16 cellular contexts compared by ENCODE assay signal in the genomic region with DNA sequence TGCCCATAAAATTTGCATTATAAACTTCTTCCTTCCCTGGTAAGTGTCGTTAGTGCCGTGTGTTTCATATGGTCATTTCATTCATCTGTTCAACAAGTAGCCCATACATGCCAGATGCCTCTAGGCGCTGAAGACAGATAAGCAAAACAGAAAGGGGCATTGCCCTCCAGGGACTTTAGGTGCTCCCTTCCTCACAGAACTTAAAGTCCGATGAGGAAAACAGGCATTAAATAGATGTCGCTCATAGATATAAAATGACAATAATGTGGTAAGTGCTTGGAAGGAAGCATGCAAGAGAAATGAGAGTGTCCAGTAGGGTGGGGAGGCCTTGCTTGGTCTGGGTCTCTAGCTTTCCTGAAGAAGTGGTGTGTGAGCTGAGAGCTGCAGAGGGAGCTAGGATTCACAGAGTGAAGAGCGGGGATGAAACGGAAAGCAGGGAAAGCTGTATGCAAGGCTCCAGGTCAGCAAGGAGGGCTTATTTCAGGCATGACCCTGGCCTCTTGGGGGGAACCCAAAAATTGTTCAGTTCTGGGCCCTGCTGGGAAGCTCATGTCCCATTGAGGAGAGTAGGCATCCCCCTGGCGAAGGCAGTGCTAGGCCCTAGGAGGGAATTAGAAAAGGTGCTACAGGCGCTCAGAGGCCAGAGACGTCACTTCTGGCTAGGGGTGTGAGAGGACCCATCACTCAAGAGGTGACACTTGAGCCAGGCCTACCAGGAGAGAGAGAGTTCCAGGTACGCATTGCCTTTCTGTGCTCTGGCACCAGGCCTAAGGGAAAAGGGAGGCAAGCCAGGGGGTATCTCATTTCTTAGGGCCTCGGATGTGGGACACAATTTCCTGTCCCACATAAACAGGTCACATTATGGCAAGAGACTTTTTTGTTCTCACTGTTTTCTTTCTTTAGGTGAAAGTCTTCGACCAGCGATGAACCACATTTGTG. TPM values are rescaled to one million over a fixed set of nuclear protein-coding genes. Genes with fewer than 3 reads are reported as not detected.
DNase-seq lines count a peak whose midpoint lies in the region; ATAC-seq and TF ChIP-seq lines count a peak whose summit lies in the region.
"Had no signal": no experiment of that assay in that cellular context is flagged by ENCODE, and none has a peak within 500 bp of the region (broad histone marks: within the 10 kb centered on the region; RNA-seq: fewer than 3 reads in every experiment).

No MANE protein-coding gene starts in this region.

- H3K27me3 ChIP-seq in SJSA1 (replicated peaks) (no peaks in the 10 kb centered on the region), psoas muscle (ENCODE audit: insufficient read depth in 3 of 3, low read length in 2 of 3) (no peaks in the 10 kb centered on the region), subcutaneous abdominal adipose tissue (ENCODE audit: control insufficient read depth in 5 of 5, insufficient read depth in 4 of 5, low read length in 5 of 5) (no peaks in the 10 kb centered on the region)
- H3K27me3 ChIP-seq: BLaER1 had no signal

- H3K9ac ChIP-seq in subcutaneous abdominal adipose tissue (ENCODE audit: low read length in 5 of 5): no peak overlapping the region
- H3K9ac ChIP-seq: BLaER1 had no signal

- peaks cover 98% of the 10 kb centered on the region for H3K36me3 ChIP-seq in SJSA1
- peaks cover 28 to 100% of the 10 kb centered on the region in 2 donors for H3K36me3 ChIP-seq in psoas muscle (ENCODE audit: insufficient read depth in 1 of 2, low read depth in 1 of 2)
- peaks cover 38 to 96% (median 89%) of the 10 kb centered on the region in 5 donors for H3K36me3 ChIP-seq in subcutaneous abdominal adipose tissue (ENCODE audit: control insufficient read depth in 5 of 5, insufficient read depth in 5 of 5, low read length in 5 of 5)

- no peak overlapping the region for H3K27ac Mint-ChIP-seq in endothelial cell (ENCODE audit: unreplicated experiment)
- H3K27ac Mint-ChIP-seq: CD8-positive, alpha-beta T cell had no signal

- DNase-seq in SJSA1 (ENCODE audit: low read depth in 1 of 2, low spot score in 2 of 2) (peak; percentile 77 to 95), endothelial cell (ENCODE audit: low spot score) (no peak), psoas muscle (no peak), GM20000 (ENCODE audit: low spot score) (no peak), CD1c-positive myeloid dendritic cell (ENCODE audit: extremely low spot score) (no peak)
- DNase-seq: 8988T; Calu3; CD8-positive, alpha-beta T cell; DMS79 treated with DMSO at 0.1 percent for 48 hours; GF-D8 had no signal

- TF ChIP-seq CTCF in endothelial cell (IDR thresholded peaks at IDR 0.05; ENCODE audit: unreplicated experiment): no peak
- TF ChIP-seq CTCF in psoas muscle (IDR thresholded peaks at IDR 0.05): no peak
- TF ChIP-seq CTCF in GM20000 (IDR thresholded peaks at IDR 0.05; ENCODE audit: extremely low read depth, missing control alignments): no peak

- WGBS in psoas muscle, 3 donors: 58 to 74% (median 65%) methylated on average over 14 of the region's 14 CpGs

- H3K4me1 ChIP-seq in SJSA1 (replicated peaks) (no peaks in the 10 kb centered on the region), psoas muscle (peaks cover 17% of the 10 kb centered on the region), subcutaneous abdominal adipose tissue (ENCODE audit: control insufficient read depth in 5 of 5, insufficient read depth in 5 of 5, low read length in 5 of 5) (peaks cover 0 to 27% (median 15%) of the 10 kb centered on the region in 5 donors)
- H3K4me1 ChIP-seq: BLaER1, HAP-1 had no signal

- H3K9me3 ChIP-seq in SJSA1 (replicated peaks) (no peaks in the 10 kb centered on the region; the same call in 1 of the 2 replicates), psoas muscle (no peaks in the 10 kb centered on the region), subcutaneous abdominal adipose tissue (ENCODE audit: control insufficient read depth in 5 of 5, low read length in 5 of 5) (no peaks in the 10 kb centered on the region)
- H3K9me3 ChIP-seq: BLaER1, HAP-1 had no signal

- H3K36me3 Mint-ChIP-seq in endothelial cell (ENCODE audit: low read depth, unreplicated experiment): peaks cover 43% of the 10 kb centered on the region

- H3K9me3 Mint-ChIP-seq in endothelial cell (ENCODE audit: unreplicated experiment): no peaks in the 10 kb centered on the region
- H3K9me3 Mint-ChIP-seq: CD14-positive monocyte; CD8-positive, alpha-beta T cell had no signal

- H3K4me1 Mint-ChIP-seq in endothelial cell (ENCODE audit: unreplicated experiment): no peaks in the 10 kb centered on the region
- H3K4me1 Mint-ChIP-seq: CD14-positive monocyte had no signal

- H3K4me3 Mint-ChIP-seq in endothelial cell (ENCODE audit: unreplicated experiment): peak overlapping the region; percentile 17
- H3K4me3 Mint-ChIP-seq: CD14-positive monocyte; CD8-positive, alpha-beta T cell had no signal

- H3K4me3 ChIP-seq in SJSA1: no peak overlapping the region
- H3K4me3 ChIP-seq in psoas muscle: no peak overlapping the region
- no peak overlapping the region for H3K4me3 ChIP-seq in subcutaneous abdominal adipose tissue (ENCODE audit: low read depth in 1 of 5, low read length in 5 of 5)
- H3K4me3 ChIP-seq: BLaER1, HAP-1 had no signal

- H3K27ac ChIP-seq in SJSA1 (no peak overlapping the region), psoas muscle (peak overlapping the region; percentile 46), subcutaneous abdominal adipose tissue (ENCODE audit: low read depth, low read length) (peak overlapping the region; percentile 53)
- H3K27ac ChIP-seq: BLaER1, HL-60 had no signal

- ATAC-seq in psoas muscle: peak; percentile 68 to 91 (median 84)
- no peak for ATAC-seq in HG02981 (IDR thresholded peaks at IDR 0.05; ENCODE audit: unreplicated experiment)
- ATAC-seq: CD8-positive, alpha-beta T cell had no signal

- intact Hi-C loops in psoas muscle (cut with DNase I): no loop called here

- H3K27me3 Mint-ChIP-seq in endothelial cell (ENCODE audit: unreplicated experiment): peaks cover 2% of the 10 kb centered on the region

RNA-seq across cellular contexts. Expression of a gene that starts 11.9 kb away (rescaled TPM):
- 3,976 and 4,080 TPM in 2 replicates for total RNA-seq in SJSA1 (2014; rRNA removed; shearing (Covaris generic))
- total RNA-seq in endothelial cell (ENCODE audit: unreplicated experiment) (44.3 TPM), psoas muscle (10 to 100 TPM; 41.7 to 50.8 (median 46.3) TPM)
- 10 to 100 TPM; 13.5 to 45.0 (median 14.4) TPM for polyA plus RNA-seq in psoas muscle

RNA-seq across cellular contexts. Expression of a gene that starts 12.2 kb away (rescaled TPM):
- 25.2 and 33.0 TPM in 2 replicates for total RNA-seq in SJSA1 (2014; rRNA removed; shearing (Covaris generic))
- total RNA-seq in endothelial cell (ENCODE audit: unreplicated experiment): 128 TPM
- 10 to 100 TPM; 13.0 to 21.8 (median 17.9) TPM for total RNA-seq in psoas muscle
- polyA plus RNA-seq in psoas muscle: 10 to 100 TPM in 2 of 3 donors, 1 to 10 TPM in 1; 7.4 to 16.0 (median 11.6) TPM

Comparison
In these comparisons a context has a peak if more than half of its experiments do, and no peak if none do; other contexts are left out.
1. DNase-seq: peak in SJSA1 (2 of 2); none in endothelial cell (single experiment), psoas muscle (0 of 2), GM20000 (single experiment) and CD1c-positive myeloid dendritic cell (single experiment).
2. RNA of a gene that starts 11.9 kb away (total RNA-seq): 3,976 to 4,080 TPM in SJSA1; 41.7 to 50.8 TPM in psoas muscle and 44.3 TPM in endothelial cell (single experiment); every median in the first group is over 10 times any median in the second.